8 cellular contexts compared by ENCODE assay signal in the genomic region with DNA sequence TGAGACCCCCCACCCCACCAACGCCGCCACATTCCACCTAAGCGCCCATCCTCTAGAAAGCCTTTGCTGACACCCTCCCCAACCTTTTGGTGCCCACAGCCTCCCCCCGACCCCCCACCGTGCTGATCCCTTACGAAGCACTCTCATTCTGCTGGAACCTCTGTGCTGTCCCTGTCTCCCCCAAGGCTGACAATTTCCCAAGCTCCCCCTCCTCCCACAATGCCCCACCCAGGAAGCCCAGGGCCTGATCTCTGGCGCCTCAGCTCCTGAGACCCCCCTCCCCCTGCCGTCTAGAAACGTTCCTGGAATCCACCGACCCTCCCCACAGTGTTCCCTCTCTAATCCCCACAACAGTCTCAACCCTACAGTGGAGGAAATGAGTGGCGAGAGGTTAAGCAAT. TPM values are rescaled to one million over a fixed set of nuclear protein-coding genes. Genes with fewer than 3 reads are reported as not detected.
DNase-seq lines count a peak whose midpoint lies in the region; ATAC-seq and TF ChIP-seq lines count a peak whose summit lies in the region.

No MANE protein-coding gene starts in this region.

- H3K27ac Mint-ChIP-seq in neural progenitor cell: peak overlapping the region; percentile 79

- H3K9me3 ChIP-seq in BE2C (no peaks in the 10 kb centered on the region), Karpas-422 (ENCODE audit: low read length) (peaks cover 14% of the 10 kb centered on the region), neural progenitor cell (ENCODE audit: low read depth) (peaks cover 18% of the 10 kb centered on the region)

- H3K9me3 Mint-ChIP-seq in neural progenitor cell: peaks cover 18% of the 10 kb centered on the region

- peak overlapping the region; percentile 69 for H3K9ac ChIP-seq in Karpas-422 (ENCODE audit: low read length)
- H3K9ac ChIP-seq in neural progenitor cell: no peak overlapping the region

- H3K27ac ChIP-seq in Karpas-422 (ENCODE audit: low read length) (no peak overlapping the region), neural progenitor cell (no peak overlapping the region)

- H3K79me2 ChIP-seq in Karpas-422 (ENCODE audit: low read length): no peaks in the 10 kb centered on the region
- no peaks in the 10 kb centered on the region for H3K79me2 ChIP-seq in neural progenitor cell (ENCODE audit: low read depth)

- TF ChIP-seq CTCF in BE2C (IDR thresholded peaks at IDR 0.05; ENCODE audit: low read depth, low read length) (no peak), neural progenitor cell (IDR thresholded peaks at IDR 0.05) (no peak)

- no peaks in the 10 kb centered on the region for H3K27me3 Mint-ChIP-seq in neural progenitor cell (ENCODE audit: insufficient read depth, low read depth)

- peak overlapping the region; percentile 78 for H3K4me2 ChIP-seq in Karpas-422 (ENCODE audit: low read depth, low read length, poor library complexity, severe bottlenecking)
- peak overlapping the region; percentile 57 for H3K4me2 ChIP-seq in neural progenitor cell

- H3K9me2 ChIP-seq in Karpas-422 (replicated peaks; ENCODE audit: insufficient read depth, low read length): no peaks in the 10 kb centered on the region

- no peak for ATAC-seq in HG03378 (IDR thresholded peaks at IDR 0.05; ENCODE audit: unreplicated experiment)

- H4K20me1 ChIP-seq in Karpas-422 (ENCODE audit: insufficient read depth, low read depth, low read length) (no peaks in the 10 kb centered on the region), neural progenitor cell (ENCODE audit: low read depth) (no peaks in the 10 kb centered on the region)

- no peak overlapping the region for H2AFZ ChIP-seq in Karpas-422 (ENCODE audit: low read length)
- peak overlapping the region; percentile 78 for H2AFZ ChIP-seq in neural progenitor cell (replicated peaks)

- H3K4me1 Mint-ChIP-seq in neural progenitor cell: peaks cover 23% of the 10 kb centered on the region

- no peak overlapping the region for H3K4me3 Mint-ChIP-seq in neural progenitor cell

- DNase-seq in BE2C (no peak), Karpas-422 (no peak), ecto neural progenitor cell (ENCODE audit: low spot score) (peak; percentile 56), neural progenitor cell (ENCODE audit: low spot score) (peak; percentile 44), NCI-H510A (lab: John Stamatoyannopoulos, UW) (no peak), NCI-H2171 (lab: John Stamatoyannopoulos, UW) (no peak)
- no peak for DNase-seq in activated naive CD4-positive, alpha-beta T cell treated with anti-CD3 and anti-CD28 coated beads, Interleukin-2, amount 50 U/mL, for 16 hours

- H3F3A ChIP-seq in neural progenitor cell (ENCODE audit: low read depth): peaks cover 7% of the 10 kb centered on the region

- no peaks in the 10 kb centered on the region for H3K27me3 ChIP-seq in BE2C
- no peaks in the 10 kb centered on the region for H3K27me3 ChIP-seq in Karpas-422 (ENCODE audit: low read length)
- no peaks in the 10 kb centered on the region for H3K27me3 ChIP-seq in neural progenitor cell

- peak overlapping the region; percentile 59 for H3K4me3 ChIP-seq in BE2C (ENCODE audit: low read depth, low read length)
- H3K4me3 ChIP-seq in Karpas-422 (ENCODE audit: low read length): peak overlapping the region; percentile 66
- H3K4me3 ChIP-seq in neural progenitor cell: no peak overlapping the region

- H3K4me1 ChIP-seq in BE2C (0 out of 2 replicates have a peak, but pooled peaks cover 2% of the 10 kb centered on the region), Karpas-422 (ENCODE audit: low read length) (peaks cover 18% of the 10 kb centered on the region), neural progenitor cell (peaks cover 4% of the 10 kb centered on the region)

- no peaks in the 10 kb centered on the region for H3K36me3 ChIP-seq in BE2C
- H3K36me3 ChIP-seq in Karpas-422 (ENCODE audit: insufficient read depth, low read length): no peaks in the 10 kb centered on the region
- no peaks in the 10 kb centered on the region for H3K36me3 ChIP-seq in neural progenitor cell

- no peaks in the 10 kb centered on the region for H3K36me3 Mint-ChIP-seq in neural progenitor cell

RNA-seq across cellular contexts. Expression of a gene that starts 18.4 kb away (rescaled TPM):
- not detected for polyA plus RNA-seq in BE2C (2012; ENCODE audit: insufficient read depth, insufficient read length, low read depth)
- total RNA-seq in Karpas-422 (2014; rRNA removed; shearing (Covaris generic); ENCODE audit: low replicate concordance): not detected in 2 replicates
- total RNA-seq in neural progenitor cell (ENCODE audit: low replicate concordance): not detected in 2 replicates

RNA-seq across cellular contexts. Expression of a gene that starts 32.7 kb away (rescaled TPM):
- not detected for polyA plus RNA-seq in BE2C (2012; ENCODE audit: insufficient read depth, insufficient read length, low read depth)
- total RNA-seq in Karpas-422 (2014; rRNA removed; shearing (Covaris generic); ENCODE audit: low replicate concordance): not detected in 2 replicates
- total RNA-seq in neural progenitor cell (ENCODE audit: low replicate concordance): 0.43 TPM in 1 of 2 replicates, not detected in the other

Comparison
In these comparisons a context has a peak if more than half of its experiments do, and no peak if none do; other contexts are left out.
1. DNase-seq: peak in ecto neural progenitor cell (single experiment) and neural progenitor cell (single experiment); none in BE2C (single experiment), Karpas-422 (single experiment), NCI-H510A (single experiment), activated naive CD4-positive, alpha-beta T cell treated with anti-CD3 and anti-CD28 coated beads, Interleukin-2, amount 50 U/mL, for 16 hours (single experiment) and NCI-H2171 (single experiment).